In genomic region chr7:22640269-22640668, GRCh38 we compare ENCODE assay signal across 10 cellular contexts.
DNase-seq lines count a peak whose midpoint lies in the region; ATAC-seq lines count a peak whose summit lies in the region.
"Had no signal": no experiment of that assay in that cellular context is flagged by ENCODE, and none has a peak within 500 bp of the region (broad histone marks: within the 10 kb centered on the region; RNA-seq: fewer than 3 reads in every experiment).

No MANE protein-coding gene starts in this region.

- H3K27ac ChIP-seq in mesendoderm (ENCODE audit: low read depth, low read length): no peak overlapping the region
- H3K27ac ChIP-seq: uterus had no signal

- H3K27me3 Mint-ChIP-seq in activated CD4-positive, alpha-beta T cell treated with anti-CD3 and anti-CD28 coated beads, Interleukin-2, amount 10 ng/mL, durations not matched to agents 24 days and 14 days: peaks cover 30% of the 10 kb centered on the region

- ATAC-seq in HG02610 (IDR thresholded peaks at IDR 0.05; ENCODE audit: unreplicated experiment): peak; percentile 96
- ATAC-seq in HG03558 (IDR thresholded peaks at IDR 0.05; ENCODE audit: extremely low read depth, unreplicated experiment): peak; percentile 91

- H3K23ac ChIP-seq in mesendoderm (ENCODE audit: low read length): no peak overlapping the region

- H2BK120ac ChIP-seq in mesendoderm (ENCODE audit: low read depth, low read length): no peak overlapping the region

- H3K18ac ChIP-seq in mesendoderm (ENCODE audit: low read length): no peak overlapping the region

- peaks cover 29% of the 10 kb centered on the region for H3K9me3 Mint-ChIP-seq in activated CD4-positive, alpha-beta T cell treated with anti-CD3 and anti-CD28 coated beads, Interleukin-2, amount 10 ng/mL, durations not matched to agents 24 days and 14 days

- H3K27me3 ChIP-seq in mesendoderm (ENCODE audit: insufficient read depth, low read length, poor library complexity): no peaks in the 10 kb centered on the region
- H3K27me3 ChIP-seq: uterus had no signal

- H3K9ac ChIP-seq in mesendoderm (ENCODE audit: low read length): no peak overlapping the region

- no peak overlapping the region for H3K4me3 Mint-ChIP-seq in activated CD4-positive, alpha-beta T cell treated with anti-CD3 and anti-CD28 coated beads, Interleukin-2, amount 10 ng/mL, durations not matched to agents 24 days and 14 days

- H3K4me1 ChIP-seq in mesendoderm (ENCODE audit: control insufficient read depth, low read depth, low read length): no peaks in the 10 kb centered on the region
- H3K4me1 ChIP-seq: uterus had no signal

- no peak overlapping the region for H3K56ac ChIP-seq in mesendoderm (ENCODE audit: low read length)

- no peak overlapping the region for H2BK5ac ChIP-seq in mesendoderm (ENCODE audit: low read length)

- no peak overlapping the region for H3K4me2 ChIP-seq in mesendoderm (ENCODE audit: low read length)

- H2AK5ac ChIP-seq in mesendoderm (ENCODE audit: low read length): no peak overlapping the region

- H3K79me2 ChIP-seq in mesendoderm (ENCODE audit: control insufficient read depth, insufficient read depth, low read length): no peaks in the 10 kb centered on the region

- no peak overlapping the region for H2BK15ac ChIP-seq in mesendoderm (replicated peaks; ENCODE audit: low read depth)

- H3K4me1 Mint-ChIP-seq in activated CD4-positive, alpha-beta T cell treated with anti-CD3 and anti-CD28 coated beads, Interleukin-2, amount 10 ng/mL, durations not matched to agents 24 days and 14 days: peaks cover 10% of the 10 kb centered on the region

- H4K8ac ChIP-seq in mesendoderm (ENCODE audit: low read depth, low read length): no peak overlapping the region

- intact Hi-C loops in activated CD4-positive, alpha-beta T cell treated with anti-CD3 and anti-CD28 coated beads, Interleukin-2, amount 10 ng/mL, durations not matched to agents 24 days and 14 days (cut with micrococcal nuclease): loop anchor here (1.0 to 5.0 kb wide), 6 partner anchors 22 to 245 kb away; partner anchors contain the start of gene IL6

- no peak overlapping the region for H3K4ac ChIP-seq in mesendoderm (ENCODE audit: low read depth, low read length)

- H3K36me3 ChIP-seq in mesendoderm (ENCODE audit: control insufficient read depth, insufficient read depth, low read length): no peaks in the 10 kb centered on the region
- H3K36me3 ChIP-seq: uterus had no signal

- H4K5ac ChIP-seq in mesendoderm (ENCODE audit: low read length): no peak overlapping the region

- H3K27ac Mint-ChIP-seq in activated CD4-positive, alpha-beta T cell treated with anti-CD3 and anti-CD28 coated beads, Interleukin-2, amount 10 ng/mL, durations not matched to agents 24 days and 14 days: no peak overlapping the region

- peaks cover 8% of the 10 kb centered on the region for H3K36me3 Mint-ChIP-seq in activated CD4-positive, alpha-beta T cell treated with anti-CD3 and anti-CD28 coated beads, Interleukin-2, amount 10 ng/mL, durations not matched to agents 24 days and 14 days (ENCODE audit: low read depth)

- no peaks in the 10 kb centered on the region for H3K79me1 ChIP-seq in mesendoderm (ENCODE audit: low read length)

- peak; percentile 74 for DNase-seq in activated CD4-positive, alpha-beta T cell treated with anti-CD3 and anti-CD28 coated beads, Interleukin-2, amount 10 ng/mL, durations not matched to agents 24 days and 14 days
- DNase-seq in activated CD4-positive, alpha-beta T cell treated with anti-CD3 and anti-CD28 coated beads for 4 hours: no peak
- DNase-seq in stimulated activated CD8-positive, alpha-beta memory T cell treated with anti-CD3 and anti-CD28 coated beads, Interleukin-15, amount 100 ng/mL, for 48 hours (ENCODE audit: low read depth in 2 of 2): peak; percentile 6 to 15
- DNase-seq in mesendoderm: no peak
- DNase-seq in NCI-H2107 treated with DMSO at 0.1 percent for 48 hours (lab: John Stamatoyannopoulos, UW; ENCODE audit: unreplicated experiment): no peak
- no peak for DNase-seq in C1 segment of cervical spinal cord (lab: John Stamatoyannopoulos, UW)
- DNase-seq: RPMI8226, uterus had no signal

- no peak overlapping the region for H3K4me3 ChIP-seq in mesendoderm (ENCODE audit: low read length)
- H3K4me3 ChIP-seq: uterus had no signal

- no CpG with 5 or more reads among the region's 8 CpGs for WGBS in mesendoderm (ENCODE audit: extremely low coverage, insufficient coverage, low lambda C conversion rate)

Comparison
In these comparisons a context has a peak if more than half of its experiments do, and no peak if none do; other contexts are left out.
1. DNase-seq: peak in activated CD4-positive, alpha-beta T cell treated with anti-CD3 and anti-CD28 coated beads, Interleukin-2, amount 10 ng/mL, durations not matched to agents 24 days and 14 days (single experiment) and stimulated activated CD8-positive, alpha-beta memory T cell treated with anti-CD3 and anti-CD28 coated beads, Interleukin-15, amount 100 ng/mL, for 48 hours (2 of 2); none in activated CD4-positive, alpha-beta T cell treated with anti-CD3 and anti-CD28 coated beads for 4 hours (0 of 2), mesendoderm (single experiment), NCI-H2107 treated with DMSO at 0.1 percent for 48 hours (single experiment) and C1 segment of cervical spinal cord (0 of 14).